ENCODE assay signal across 26 cellular contexts in genomic region chr3:184918741-184919140, GRCh38.
"Had no signal": no experiment of that assay in that cellular context is flagged by ENCODE, and none has a peak within 500 bp of the region (broad histone marks: within the 10 kb centered on the region; RNA-seq: fewer than 3 reads in every experiment).

No MANE protein-coding gene starts in this region.

- H3K9ac ChIP-seq: SK-N-SH had no signal

- H3K9me3 Mint-ChIP-seq: IgD-negative memory B cell, T-cell had no signal

- ATAC-seq: T-cell had no signal

- H3K4me3 ChIP-seq: SJSA1 had no signal

- H3K9me3 ChIP-seq: SJSA1, SK-N-SH had no signal

- H3K27me3 ChIP-seq: SJSA1 had no signal

- H3K4me1 ChIP-seq: SJSA1 had no signal

- H3K27ac ChIP-seq: SJSA1 had no signal

- DNase-seq: KBM-7, MV-4-11, NCI-H1048, NCI-H1105, NCI-H1417, NCI-H1436 treated with DMSO at 0.1 percent for 48 hours, NCI-H1694, NCI-H1930, NCI-H2081, NCI-H2107, NCI-H2171, NCI-H226, NCI-H446, NCI-H510A, NCI-H524 treated with DMSO at 0.1 percent for 48 hours, NCI-H69, NCI-H774, Right ventricle myocardium superior, RPMI8226, SIG-M5, SK-N-SH, SW 1271, T-cell had no signal

- H3K4me3 Mint-ChIP-seq: IgD-negative memory B cell, T-cell had no signal

- H3K27ac Mint-ChIP-seq: IgD-negative memory B cell, T-cell had no signal

- H3K27me3 Mint-ChIP-seq: IgD-negative memory B cell, T-cell had no signal

- FAIRE-seq: RCC 7860 had no signal

- H3K4me1 Mint-ChIP-seq: IgD-negative memory B cell, T-cell had no signal

- H3K4me2 ChIP-seq: SK-N-SH had no signal
